In genomic region chr12:47833591-47834012, GRCh38 we compare ENCODE assay signal across 15 cellular contexts. TPM values are rescaled to one million over a fixed set of nuclear protein-coding genes. Genes with fewer than 3 reads are reported as not detected.
DNase-seq lines count a peak whose midpoint lies in the region; ATAC-seq and TF ChIP-seq lines count a peak whose summit lies in the region.
"Had no signal": no experiment of that assay in that cellular context is flagged by ENCODE, and none has a peak within 500 bp of the region (broad histone marks: within the 10 kb centered on the region; RNA-seq: fewer than 3 reads in every experiment).

No MANE protein-coding gene starts in this region.

- DNase-seq in H9 (peak; percentile 27), mesenchymal stem cell (no peak), epidermal melanocyte (ENCODE audit: insufficient read length, low spot score) (no peak), AG20443 (ENCODE audit: low spot score) (no peak), GDM1 (lab: John Stamatoyannopoulos, UW) (no peak)
- DNase-seq in activated CD8-positive, alpha-beta T cell treated with anti-CD3 and anti-CD28 coated beads for 36 hours, result no peak
- DNase-seq in activated CD8-positive, alpha-beta memory T cell treated with anti-CD3 and anti-CD28 coated beads, Interleukin-2, amount 50 U/mL, for 48 hours, result no peak
- DNase-seq: DMS79 treated with DMSO at 0.1 percent for 48 hours, foreskin fibroblast, HFFc6, MM.1S, SHP77, tibial artery had no signal

- H4K91ac ChIP-seq in H9 (ENCODE audit: insufficient read length, low read depth, low read length), result no peak overlapping the region
- no peak overlapping the region for H4K91ac ChIP-seq in mesenchymal stem cell (ENCODE audit: low read length)

- H2BK120ac ChIP-seq in H9 (ENCODE audit: low read depth, low read length, poor library complexity, severe bottlenecking) (no peak overlapping the region), mesenchymal stem cell (ENCODE audit: low read depth, low read length) (no peak overlapping the region)

- no peak overlapping the region for H3K18ac ChIP-seq in H9 (ENCODE audit: insufficient read length, low read depth, low read length)
- H3K18ac ChIP-seq in mesenchymal stem cell (ENCODE audit: low read depth in 1 of 2, low read length in 2 of 2), result no peak overlapping the region

- H3T11ph ChIP-seq in H9 (ENCODE audit: low read length), result no peak overlapping the region

- intact Hi-C loops in activated CD8-positive, alpha-beta T cell treated with anti-CD3 and anti-CD28 coated beads for 36 hours (cut with micrococcal nuclease), result no loop called here

- no peak overlapping the region for H3K9ac ChIP-seq in BLaER1
- H3K9ac ChIP-seq in H9 (ENCODE audit: extremely low read depth, insufficient read length, low read length), result no peak overlapping the region
- no peak overlapping the region for H3K9ac ChIP-seq in mesenchymal stem cell (ENCODE audit: low read length)

- H3K27me3 Mint-ChIP-seq in H9 (ENCODE audit: low read depth), result no peaks in the 10 kb centered on the region; the same call in 1 of the 2 replicates
- H3K27me3 Mint-ChIP-seq in activated CD8-positive, alpha-beta T cell treated with anti-CD3 and anti-CD28 coated beads for 36 hours, result no peaks in the 10 kb centered on the region

- no peaks in the 10 kb centered on the region for H3K9me3 ChIP-seq in BLaER1
- no peaks in the 10 kb centered on the region for H3K9me3 ChIP-seq in H9 (ENCODE audit: control insufficient read depth, low read depth, low read length)
- H3K9me3 ChIP-seq in mesenchymal stem cell (ENCODE audit: control insufficient read depth, low read length), result no peaks in the 10 kb centered on the region
- H3K9me3 ChIP-seq: prostate gland, tibial artery had no signal

- H4K20me1 ChIP-seq in BLaER1 (no peaks in the 10 kb centered on the region), H9 (ENCODE audit: control insufficient read depth, insufficient read depth, insufficient read length) (no peaks in the 10 kb centered on the region)

- H2BK12ac ChIP-seq in H9 (ENCODE audit: insufficient read length, low read depth, low read length), result no peak overlapping the region
- no peak overlapping the region for H2BK12ac ChIP-seq in mesenchymal stem cell (ENCODE audit: low read length in 2 of 2)

- H2AFZ ChIP-seq in H9 (ENCODE audit: low read length) (no peak overlapping the region), mesenchymal stem cell (ENCODE audit: low read depth, low read length) (no peak overlapping the region)

- no peak overlapping the region for H2AK5ac ChIP-seq in H9 (ENCODE audit: insufficient read length, low read length)
- peak overlapping the region; percentile 33 for H2AK5ac ChIP-seq in mesenchymal stem cell (ENCODE audit: low read length, severe bottlenecking)

- H3K36me3 ChIP-seq in BLaER1 (no peaks in the 10 kb centered on the region), mesenchymal stem cell (ENCODE audit: control insufficient read depth in 1 of 2, insufficient read depth in 2 of 2, low read depth in 1 of 2, low read length in 2 of 2) (no peaks in the 10 kb centered on the region)
- H3K36me3 ChIP-seq: prostate gland, tibial artery had no signal

- H3K4me3 ChIP-seq in BLaER1, result no peak overlapping the region
- H3K4me3 ChIP-seq in mesenchymal stem cell (ENCODE audit: insufficient read depth in 1 of 2, low read depth in 1 of 2, low read length in 2 of 2), result no peak overlapping the region
- H3K4me3 ChIP-seq: prostate gland, tibial artery had no signal

- H3K23ac ChIP-seq in H9 (ENCODE audit: insufficient read length, low read depth, low read length), result no peak overlapping the region
- H3K23ac ChIP-seq in mesenchymal stem cell (ENCODE audit: low read length in 2 of 2), result no peak overlapping the region

- peaks cover 22 to 40% of the 10 kb centered on the region in 2 experiments for H3K4me1 Mint-ChIP-seq in H9
- H3K4me1 Mint-ChIP-seq in activated CD8-positive, alpha-beta T cell treated with anti-CD3 and anti-CD28 coated beads for 36 hours (ENCODE audit: low read depth), result peaks cover 90% of the 10 kb centered on the region

- H3K27ac Mint-ChIP-seq in H9, result no peak overlapping the region
- H3K27ac Mint-ChIP-seq in activated CD8-positive, alpha-beta T cell treated with anti-CD3 and anti-CD28 coated beads for 36 hours, result peak overlapping the region; percentile 94
- H3K27ac Mint-ChIP-seq: HFFc6 had no signal

- no peak overlapping the region for H4K5ac ChIP-seq in H9 (ENCODE audit: insufficient read length, low read depth, low read length)

- H3K4me2 ChIP-seq in BLaER1 (0 out of 2 replicates have a peak overlapping the region, but pooled peaks have one; percentile 11), H9 (ENCODE audit: insufficient read depth, insufficient read length, low read length) (no peak overlapping the region), mesenchymal stem cell (ENCODE audit: low read length, poor library complexity, severe bottlenecking) (no peak overlapping the region)

- CTCF ChIA-PET in activated CD8-positive, alpha-beta T cell treated with anti-CD3 and anti-CD28 coated beads for 36 hours (lab: Charles Lee), result interaction anchor here (0.9 to 19.7 kb wide), 14 partner anchors 14 to 341 kb away, joined by 3 to 624 read pairs (median 16); partner anchors contain the start of genes HDAC7, SLC48A1 and TMEM106C

- POLR2A ChIA-PET in activated CD8-positive, alpha-beta T cell treated with anti-CD3 and anti-CD28 coated beads for 36 hours (lab: Charles Lee), result interaction anchor here (0.8 to 21.6 kb wide), 9 partner anchors 10 to 108 kb away, joined by 3 to 904 read pairs (median 4); partner anchors contain the start of genes ENDOU and HDAC7

- H3K4me3 Mint-ChIP-seq in H9, result no peak overlapping the region
- H3K4me3 Mint-ChIP-seq in activated CD8-positive, alpha-beta T cell treated with anti-CD3 and anti-CD28 coated beads for 36 hours, result peak overlapping the region; percentile 76
- H3K4me3 Mint-ChIP-seq: HFFc6 had no signal

- H3K79me1 ChIP-seq in H9 (ENCODE audit: insufficient read depth, low read depth, low read length, poor library complexity, severe bottlenecking) (no peaks in the 10 kb centered on the region), mesenchymal stem cell (replicated peaks; ENCODE audit: low read length, poor library complexity, severe bottlenecking) (no peaks in the 10 kb centered on the region)

- no peaks in the 10 kb centered on the region for H3K36me3 Mint-ChIP-seq in H9 (ENCODE audit: insufficient read depth in 1 of 3, low read depth in 3 of 3)
- peaks cover 3% of the 10 kb centered on the region for H3K36me3 Mint-ChIP-seq in activated CD8-positive, alpha-beta T cell treated with anti-CD3 and anti-CD28 coated beads for 36 hours (ENCODE audit: low read depth)

- 0 out of 2 replicates have a peak overlapping the region, but pooled peaks have one; percentile 20 for H3K27ac ChIP-seq in BLaER1
- H3K27ac ChIP-seq in H9 (ENCODE audit: insufficient read length, low read depth, low read length), result no peak overlapping the region
- no peak overlapping the region for H3K27ac ChIP-seq in mesenchymal stem cell (ENCODE audit: low read length, poor library complexity, severe bottlenecking)
- H3K27ac ChIP-seq: prostate gland, tibial artery had no signal

- no peak overlapping the region for H2BK20ac ChIP-seq in H9 (ENCODE audit: low read depth, low read length, poor library complexity, severe bottlenecking)

- no peaks in the 10 kb centered on the region for H3K79me2 ChIP-seq in H9 (ENCODE audit: insufficient read depth, low read length)

- no peak overlapping the region for H4K8ac ChIP-seq in H9 (replicated peaks; ENCODE audit: insufficient read length, low read depth, low read length)
- no peak overlapping the region for H4K8ac ChIP-seq in mesenchymal stem cell (ENCODE audit: low read length)

- H3K14ac ChIP-seq in H9 (ENCODE audit: insufficient read depth, low read length) (no peak overlapping the region), mesenchymal stem cell (ENCODE audit: low read length in 2 of 2) (no peak overlapping the region)

- H3K4me1 ChIP-seq in BLaER1 (peaks cover 53% of the 10 kb centered on the region), H9 (ENCODE audit: insufficient read depth, low read length) (peaks cover 7% of the 10 kb centered on the region; the same call in 1 of the 2 replicates), mesenchymal stem cell (ENCODE audit: control insufficient read depth, insufficient read depth, low read depth, low read length) (peaks cover 15% of the 10 kb centered on the region)

- H3K56ac ChIP-seq in H9 (ENCODE audit: insufficient read length, low read depth, low read length), result no peak overlapping the region

- ATAC-seq in activated CD8-positive, alpha-beta T cell treated with anti-CD3 and anti-CD28 coated beads for 36 hours, result no peak

- H2BK15ac ChIP-seq in H9 (ENCODE audit: low read depth, low read length) (no peak overlapping the region), mesenchymal stem cell (ENCODE audit: low read depth, poor library complexity, severe bottlenecking) (no peak overlapping the region)

- WGBS in H9 (ENCODE audit: extremely low coverage, insufficient read length, low lambda C conversion rate), result no CpG with 5 or more reads among the region's 12 CpGs
- 93% methylated on average over 12 of the region's 12 CpGs for WGBS in mesenchymal stem cell

- TF ChIP-seq CTCF in H9 (conservative IDR thresholded peaks at IDR 0.05), result no peak
- TF ChIP-seq CTCF in activated CD8-positive, alpha-beta T cell treated with anti-CD3 and anti-CD28 coated beads for 36 hours (IDR thresholded peaks at IDR 0.05), result no peak

- H3K27me3 ChIP-seq in BLaER1 (no peaks in the 10 kb centered on the region), H9 (ENCODE audit: insufficient read depth, low read length) (no peaks in the 10 kb centered on the region), mesenchymal stem cell (ENCODE audit: control insufficient read depth in 1 of 2, insufficient read depth in 1 of 2, low read length in 2 of 2) (no peaks in the 10 kb centered on the region)
- H3K27me3 ChIP-seq: tibial artery had no signal

- no peaks in the 10 kb centered on the region; a peak in 3 of 5 replicates for H3K9me3 Mint-ChIP-seq in H9
- H3K9me3 Mint-ChIP-seq in activated CD8-positive, alpha-beta T cell treated with anti-CD3 and anti-CD28 coated beads for 36 hours, result no peaks in the 10 kb centered on the region
- H3K9me3 Mint-ChIP-seq: HFFc6 had no signal

- H3K23me2 ChIP-seq in H9 (ENCODE audit: insufficient read length, low read depth, low read length, poor library complexity, severe bottlenecking), result no peaks in the 10 kb centered on the region

- no peak overlapping the region for H3K4ac ChIP-seq in H9 (ENCODE audit: low read depth, low read length)
- no peak overlapping the region for H3K4ac ChIP-seq in mesenchymal stem cell (ENCODE audit: low read depth in 1 of 2, low read length in 2 of 2)

- H2BK5ac ChIP-seq in H9 (ENCODE audit: insufficient read length, low read length), result no peak overlapping the region
- H2BK5ac ChIP-seq in mesenchymal stem cell (ENCODE audit: low read depth, low read length, poor library complexity, severe bottlenecking), result no peak overlapping the region

RNA-seq across cellular contexts. Expression of gene HDAC7, which starts 13.9 kb away (rescaled TPM):
- 69.3 and 72.1 TPM in 2 replicates for total RNA-seq in H9 (2021)
- total RNA-seq in activated CD8-positive, alpha-beta T cell treated with anti-CD3 and anti-CD28 coated beads for 36 hours, result 100 to 1,000 TPM; 373 to 382 TPM
- polyA plus RNA-seq in mesenchymal stem cell (2013, experiment 1 of 2), result 50.4 TPM
- 47.9 TPM for polyA plus RNA-seq in mesenchymal stem cell (2013, experiment 2 of 2)
